ENCODE assay signal across 1 cellular context in genomic region chr5:43105369-43106289, GRCh38.
TF ChIP-seq lines count a peak whose summit lies in the region.

No MANE protein-coding gene starts in this region.

TF ChIP-seq in GM23338, 12 proteins besides CTCF, POLR2A, EP300 and RAD21 (continued from another document):
- TF ChIP-seq ZNF462 (CRISPR knock-in tag; IDR thresholded peaks at IDR 0.05) (peak; percentile 96), JUNB (IDR thresholded peaks at IDR 0.05; ENCODE audit: unreplicated experiment) (no peak), POLR2AphosphoS5 (IDR thresholded peaks at IDR 0.05; ENCODE audit: low read depth) (no peak), REST (IDR thresholded peaks at IDR 0.05; ENCODE audit: unreplicated experiment) (no peak), NANOG (IDR thresholded peaks at IDR 0.05; ENCODE audit: borderline replicate concordance) (no peak), CREB1 (CRISPR knock-in tag; IDR thresholded peaks at IDR 0.05; ENCODE audit: low read depth) (peak; percentile 61), EZH2 (IDR thresholded peaks at IDR 0.05; ENCODE audit: low read depth, unreplicated experiment) (no peak), ETS1 (IDR thresholded peaks at IDR 0.05) (no peak), ZNF114 (CRISPR knock-in tag; IDR thresholded peaks at IDR 0.05) (peak; percentile 87), STAT1 (IDR thresholded peaks at IDR 0.05; ENCODE audit: unreplicated experiment) (no peak), ZNF331 (CRISPR knock-in tag; IDR thresholded peaks at IDR 0.05; ENCODE audit: low read depth) (no peak)
TF ChIP-seq in GM23338: peak in this region for 3.
